Comparison of ENCODE assay signal across 15 cellular contexts in genomic region chr13:97753942-97754670, GRCh38.
A peak's percentile ranks its signal among the peaks of the same experiment; 100 is the strongest.
DNase-seq lines count a peak whose midpoint lies in the region; ATAC-seq and TF ChIP-seq lines count a peak whose summit lies in the region.
"Had no signal": no experiment of that assay in that cellular context is flagged by ENCODE, and none has a peak within 500 bp of the region (broad histone marks: within the 10 kb centered on the region; RNA-seq: fewer than 3 reads in every experiment).

No MANE protein-coding gene starts in this region.

- no peak overlapping the region for H3K18ac ChIP-seq in neuronal stem cell (ENCODE audit: low read length)

- no peak overlapping the region for H3K9ac ChIP-seq in neuronal stem cell (ENCODE audit: low read depth, low read length, poor library complexity)

- CTCF ChIA-PET in activated CD4-positive, alpha-beta T cell treated with anti-CD3 and anti-CD28 coated beads for 36 hours (lab: Charles Lee): no interaction called here
- CTCF ChIA-PET in WTC11 (lab: Charles Lee): interaction anchor here (0.6 to 1.4 kb wide), 10 partner anchors 10 to 644 kb away, joined by 3 to 7 read pairs (median 3); no protein-coding TSS in a partner anchor

- no peaks in the 10 kb centered on the region for H3K36me3 Mint-ChIP-seq in activated CD4-positive, alpha-beta T cell treated with anti-CD3 and anti-CD28 coated beads for 36 hours (ENCODE audit: low read depth)
- H3K36me3 Mint-ChIP-seq in WTC11: peaks cover 5% of the 10 kb centered on the region
- H3K36me3 Mint-ChIP-seq: naive thymus-derived CD4-positive, alpha-beta T cell had no signal

- H3K14ac ChIP-seq in neuronal stem cell (ENCODE audit: low read length): no peak overlapping the region

- no peak overlapping the region for H2AK5ac ChIP-seq in neuronal stem cell (ENCODE audit: low read depth, low read length)

- no peak for ATAC-seq in activated CD4-positive, alpha-beta T cell treated with anti-CD3 and anti-CD28 coated beads for 36 hours
- ATAC-seq in WTC11 (peak; percentile 92), GM21717 (IDR thresholded peaks at IDR 0.05; ENCODE audit: unreplicated experiment) (no peak)
- ATAC-seq: naive thymus-derived CD4-positive, alpha-beta T cell had no signal

- no peak overlapping the region for H4K8ac ChIP-seq in neuronal stem cell (ENCODE audit: low read depth, low read length)

- H3K27ac ChIP-seq in neuronal stem cell (replicated peaks; ENCODE audit: low read length): no peak overlapping the region
- H3K27ac ChIP-seq: dorsolateral prefrontal cortex had no signal

- TF ChIP-seq CTCF in GM12875 (IDR thresholded peaks at IDR 0.05; ENCODE audit: borderline replicate concordance, insufficient read depth, low read depth, low read length) (peak; percentile 32; the same call in 1 of the 2 replicates), WTC11 (IDR thresholded peaks at IDR 0.05) (peak; percentile 75)

- DNase-seq in activated CD4-positive, alpha-beta T cell treated with anti-CD3 and anti-CD28 coated beads for 36 hours: peak; percentile 31
- no peak for DNase-seq in activated CD4-positive, alpha-beta T cell treated with anti-CD3 and anti-CD28 coated beads for 1 hour
- DNase-seq in WTC11 (ENCODE audit: low spot score): peak; percentile 71
- DNase-seq in iPS-NIHi7 (ENCODE audit: extremely low spot score): peak; percentile 72
- no peak for DNase-seq in neuronal stem cell (ENCODE audit: low spot score)
- no peak for DNase-seq in mesenteric fat pad (ENCODE audit: low spot score)
- DNase-seq: activated effector memory CD4-positive, alpha-beta T cell treated with anti-CD3 and anti-CD28 coated beads, Interleukin-2, amount 50 U/mL, for 16 hours; Calu3; dorsolateral prefrontal cortex; GOT3; naive thymus-derived CD4-positive, alpha-beta T cell; NCI-H1436 treated with DMSO at 0.1 percent for 48 hours had no signal

- H3K9me3 ChIP-seq in neuronal stem cell (replicated peaks in 1 of 2; ENCODE audit: control insufficient read depth in 2 of 2, insufficient read depth in 1 of 2, low read depth in 1 of 2, low read length in 2 of 2): peaks cover 0 to 2% of the 10 kb centered on the region in 2 donors

- H3K4ac ChIP-seq in neuronal stem cell (ENCODE audit: low read length): no peak overlapping the region

- H2BK120ac ChIP-seq in neuronal stem cell (ENCODE audit: low read depth, low read length): no peak overlapping the region

- H3K27ac Mint-ChIP-seq in activated CD4-positive, alpha-beta T cell treated with anti-CD3 and anti-CD28 coated beads for 36 hours: no peak overlapping the region
- no peak overlapping the region for H3K27ac Mint-ChIP-seq in WTC11
- H3K27ac Mint-ChIP-seq: IgD-negative memory B cell; naive thymus-derived CD4-positive, alpha-beta T cell had no signal

- no peaks in the 10 kb centered on the region for H3K4me1 Mint-ChIP-seq in activated CD4-positive, alpha-beta T cell treated with anti-CD3 and anti-CD28 coated beads for 36 hours
- peaks cover 2% of the 10 kb centered on the region; the same call in 1 of the 2 replicates for H3K4me1 Mint-ChIP-seq in WTC11
- H3K4me1 Mint-ChIP-seq: IgD-negative memory B cell; naive thymus-derived CD4-positive, alpha-beta T cell had no signal

- H3K4me2 ChIP-seq in neuronal stem cell (ENCODE audit: insufficient read depth, low read length, poor library complexity, severe bottlenecking): no peak overlapping the region

- no peak overlapping the region for H2BK12ac ChIP-seq in neuronal stem cell (ENCODE audit: low read length)

- no peak overlapping the region for H3K23ac ChIP-seq in neuronal stem cell (ENCODE audit: low read depth, low read length, poor library complexity)

- H2AFZ ChIP-seq in neuronal stem cell (ENCODE audit: low read length): no peak overlapping the region

- peaks cover 10% of the 10 kb centered on the region for H3K27me3 Mint-ChIP-seq in activated CD4-positive, alpha-beta T cell treated with anti-CD3 and anti-CD28 coated beads for 36 hours
- no peaks in the 10 kb centered on the region for H3K27me3 Mint-ChIP-seq in WTC11 (ENCODE audit: low read depth)
- H3K27me3 Mint-ChIP-seq: IgD-negative memory B cell had no signal

- H3K36me3 ChIP-seq in neuronal stem cell (replicated peaks in 1 of 2; ENCODE audit: control insufficient read depth in 2 of 2, insufficient read depth in 2 of 2, low read length in 2 of 2): no peaks in the 10 kb centered on the region

- H3K27me3 ChIP-seq in neuronal stem cell (ENCODE audit: control insufficient read depth in 3 of 3, insufficient read depth in 3 of 3, low read depth in 1 of 3, low read length in 3 of 3): peaks cover 0 to 4% (median 0%) of the 10 kb centered on the region in 3 experiments
- H3K27me3 ChIP-seq: dorsolateral prefrontal cortex had no signal

- no peak overlapping the region for H2BK15ac ChIP-seq in neuronal stem cell (ENCODE audit: low read length)

- intact Hi-C loops in activated CD4-positive, alpha-beta T cell treated with anti-CD3 and anti-CD28 coated beads for 36 hours (cut with DNase I, micrococcal nuclease): no loop called here

- POLR2A ChIA-PET in activated CD4-positive, alpha-beta T cell treated with anti-CD3 and anti-CD28 coated beads for 36 hours (lab: Charles Lee): no interaction called here
- POLR2A ChIA-PET in WTC11 (lab: Charles Lee): no interaction called here

- WGBS in neuronal stem cell (ENCODE audit: extremely low coverage in 2 of 2, insufficient read length in 2 of 2, insufficient replicate concordance in 1 of 2), 2 donors: no CpG with 5 or more reads among the region's 5 CpGs

- no peak overlapping the region for H4K91ac ChIP-seq in neuronal stem cell (ENCODE audit: low read depth, low read length, poor library complexity)

- no peaks in the 10 kb centered on the region for H3K9me3 Mint-ChIP-seq in activated CD4-positive, alpha-beta T cell treated with anti-CD3 and anti-CD28 coated beads for 36 hours (ENCODE audit: low read depth)
- peaks cover 15% of the 10 kb centered on the region for H3K9me3 Mint-ChIP-seq in WTC11

- peaks cover 0 to 5% of the 10 kb centered on the region in 2 donors for H3K4me1 ChIP-seq in neuronal stem cell (ENCODE audit: control insufficient read depth in 2 of 2, insufficient read depth in 1 of 2, low read depth in 1 of 2, low read length in 2 of 2)

- H3K4me3 Mint-ChIP-seq in activated CD4-positive, alpha-beta T cell treated with anti-CD3 and anti-CD28 coated beads for 36 hours: no peak overlapping the region
- H3K4me3 Mint-ChIP-seq in WTC11: no peak overlapping the region
- H3K4me3 Mint-ChIP-seq: IgD-negative memory B cell; naive thymus-derived CD4-positive, alpha-beta T cell had no signal

- H3K4me3 ChIP-seq in GM12875 (ENCODE audit: low read depth, low read length): no peak overlapping the region
- no peak overlapping the region for H3K4me3 ChIP-seq in neuronal stem cell (ENCODE audit: low read length in 2 of 2)
- H3K4me3 ChIP-seq: dorsolateral prefrontal cortex had no signal

- H2BK5ac ChIP-seq in neuronal stem cell (ENCODE audit: low read length): no peak overlapping the region

- H3K79me1 ChIP-seq in neuronal stem cell (ENCODE audit: low read depth, low read length): no peaks in the 10 kb centered on the region

TF ChIP-seq in WTC11, 78 proteins besides CTCF, POLR2A, EP300 and RAD21:
- no peak for TF ChIP-seq TCF7 (CRISPR knock-in tag; IDR thresholded peaks at IDR 0.05; ENCODE audit: low read depth)

Comparison
In these comparisons a context has a peak if more than half of its experiments do, and no peak if none do; other contexts are left out.
1. DNase-seq: peak in activated CD4-positive, alpha-beta T cell treated with anti-CD3 and anti-CD28 coated beads for 36 hours (single experiment), WTC11 (single experiment) and iPS-NIHi7 (single experiment); none in activated CD4-positive, alpha-beta T cell treated with anti-CD3 and anti-CD28 coated beads for 1 hour (single experiment), neuronal stem cell (single experiment) and mesenteric fat pad (single experiment).